34 cellular contexts compared by ENCODE assay signal in genomic region chr16:10592611-10593010, GRCh38. TPM values are rescaled to one million over a fixed set of nuclear protein-coding genes. Genes with fewer than 3 reads are reported as not detected.
"Had no signal": no experiment of that assay in that cellular context is flagged by ENCODE, and none has a peak within 500 bp of the region (broad histone marks: within the 10 kb centered on the region; RNA-seq: fewer than 3 reads in every experiment).

No MANE protein-coding gene starts in this region.

- H3K36me3 ChIP-seq: adrenal gland, ascending aorta, brain microvascular endothelial cell, breast epithelium, cardiac muscle cell had no signal

- H3K4me3 ChIP-seq: adrenal gland, ascending aorta, body of pancreas, breast epithelium, cardiac muscle cell had no signal

- H3K9me3 ChIP-seq: adrenal gland, ascending aorta, body of pancreas, breast epithelium had no signal

- DNase-seq: activated effector memory CD4-positive, alpha-beta T cell treated with anti-CD3 and anti-CD28 coated beads, Interleukin-2, amount 50 U/mL, for 16 hours; activated effector memory CD4-positive, alpha-beta T cell treated with Interleukin-2 at 50 U/mL for 16 hours; activated gamma-delta T cell; activated gamma-delta T cell treated with Interleukin-2 at 50 U/mL for 16 hours; activated naive CD4-positive, alpha-beta T cell; activated naive CD4-positive, alpha-beta T cell treated with anti-CD3 and anti-CD28 coated beads for 36 hours; activated naive CD4-positive, alpha-beta T cell treated with anti-CD3 and anti-CD28 coated beads, Interleukin-2, amount 10 ng/mL, durations not matched to agents 7 days and 5 days; activated naive CD4-positive, alpha-beta T cell treated with anti-CD3 and anti-CD28 coated beads, Interleukin-2, amount 50 U/mL, for 16 hours; activated naive CD4-positive, alpha-beta T cell treated with Interleukin-2 at 50 U/mL for 16 hours; activated naive CD8-positive, alpha-beta T cell treated with anti-CD3 and anti-CD28 coated beads for 36 hours; activated naive CD8-positive, alpha-beta T cell treated with anti-CD3 and anti-CD28 coated beads, Interleukin-2, amount 10 ng/mL, durations not matched to agents 7 days and 5 days; activated naive CD8-positive, alpha-beta T cell treated with anti-CD3 and anti-CD28 coated beads, Interleukin-2, amount 50 U/mL, for 24 hours; activated T-cell treated with anti-CD3 and anti-CD28 coated beads, Interleukin-2, amount 50 U/mL, for 24 hours; activated T-cell treated with anti-CD3 and anti-CD28 coated beads, Interleukin-2, amount 50 U/mL, for 4 hours; activated T-cell treated with anti-CD3 and anti-CD28 coated beads, Interleukin-2, amount 50 U/mL, for 48 hours; activated T-cell treated with anti-CD3 and anti-CD28 coated beads, Interleukin-2, amount 50 U/mL, for 72 hours; adrenal gland; amniotic stem cell; amygdala; anterior cingulate cortex; aorta; body of pancreas; brain microvascular endothelial cell; caudate nucleus; central memory CD4-positive, alpha-beta T cell; cerebellar nuclear complex had no signal

- H3K4me1 ChIP-seq: adrenal gland, ascending aorta, body of pancreas, breast epithelium had no signal

- FAIRE-seq: astrocyte, bronchial epithelial cell had no signal

- H3K27me3 ChIP-seq: ascending aorta, body of pancreas, brain microvascular endothelial cell, breast epithelium, cardiac muscle cell had no signal

- ATAC-seq: activated naive CD4-positive, alpha-beta T cell treated with anti-CD3 and anti-CD28 coated beads, Interleukin-2, amount 50 U/mL, for 72 hours; activated naive CD8-positive, alpha-beta T cell treated with anti-CD3 and anti-CD28 coated beads, Interleukin-2, amount 50 U/mL, for 24 hours; activated T-cell treated with anti-CD3 and anti-CD28 coated beads, Interleukin-2, amount 50 U/mL, for 4 hours; activated T-cell treated with anti-CD3 and anti-CD28 coated beads, Interleukin-2, amount 50 U/mL, for 72 hours; activated T-helper 17 cell treated with anti-CD3 and anti-CD28 coated beads, Interleukin-2, amount 50 U/mL, for 72 hours; body of pancreas had no signal

- H3K27ac ChIP-seq: adrenal gland, ascending aorta, body of pancreas, brain microvascular endothelial cell, breast epithelium, cardiac muscle cell had no signal

RNA-seq across cellular contexts. Expression of gene EMP2, which starts 12.2 kb away (rescaled TPM):
- total RNA-seq: activated naive CD4-positive, alpha-beta T cell treated with anti-CD3 and anti-CD28 coated beads for 36 hours; activated naive CD4-positive, alpha-beta T cell treated with anti-CD3 and anti-CD28 coated beads, Interleukin-2, amount 50 U/mL, for 72 hours; activated naive CD8-positive, alpha-beta T cell treated with anti-CD3 and anti-CD28 coated beads for 36 hours; activated naive CD8-positive, alpha-beta T cell treated with anti-CD3 and anti-CD28 coated beads, Interleukin-2, amount 10 ng/mL, durations not matched to agents 7 days and 5 days; activated T-helper 1 cell treated with anti-CD3 and anti-CD28 coated beads, Interleukin-12 subunit alpha, Interleukin-12 subunit beta, Interleukin-2, Interleukin-4 antibody, amounts not matched to agents 30 ng/mL and 10 ng/mL and 1 ng/mL, durations not matched to agents 14 hours and 24 hours and 36 hours had no signal
